24 cellular contexts compared by ENCODE assay signal in the genomic region with DNA sequence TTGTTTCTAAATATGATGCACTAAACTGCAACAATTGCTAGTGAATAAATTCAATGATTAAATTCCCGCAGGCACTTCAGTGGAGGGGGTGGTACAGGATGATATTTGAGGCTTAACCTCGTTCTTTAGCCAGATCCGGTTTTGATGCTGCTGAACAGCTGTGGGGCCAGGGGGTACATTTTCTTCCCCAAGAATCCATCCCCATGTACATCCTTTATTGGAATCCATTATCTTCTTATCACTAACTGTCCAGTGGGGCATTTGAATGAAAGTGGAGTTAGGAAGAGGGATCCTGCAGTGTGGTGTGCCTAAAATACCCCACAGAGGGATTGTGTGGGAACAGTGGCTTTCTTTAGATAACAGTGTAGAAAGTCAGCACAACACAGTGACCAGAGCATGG. TPM values are rescaled to one million over a fixed set of nuclear protein-coding genes. Genes with fewer than 3 reads are reported as not detected.
"Had no signal": no experiment of that assay in that cellular context is flagged by ENCODE, and none has a peak within 500 bp of the region (broad histone marks: within the 10 kb centered on the region; RNA-seq: fewer than 3 reads in every experiment).

No MANE protein-coding gene starts in this region.

- H3K4me3 ChIP-seq: hepatocyte, left ventricle myocardium inferior, lung, right atrium auricular region, right lobe of liver, smooth muscle cell, tibial nerve, uterus had no signal

- H3K4me1 ChIP-seq: parathyroid adenoma, right atrium auricular region, right lobe of liver, tibial nerve, uterus had no signal

- H3K36me3 ChIP-seq: left ventricle myocardium inferior, right atrium auricular region, right lobe of liver, tibial nerve, uterus had no signal

- H3K36me3 Mint-ChIP-seq: mesothelial cell of epicardium; naive thymus-derived CD4-positive, alpha-beta T cell; natural killer cell treated with Interleukin-12 subunit alpha and Interleukin-12 subunit beta and Interleukin-15 and Interleukin-18, amount 100 ng/mL, for 72 hours; stimulated activated memory B cell treated with anti-CD40 and anti-IgM and Interleukin-4, amounts not matched to agents 10 μg/mL and 1 μg/mL and 100 μg/mL, for 72 hours; type B pancreatic cell had no signal

- H3K9me3 Mint-ChIP-seq: mesothelial cell of epicardium; naive thymus-derived CD4-positive, alpha-beta T cell; natural killer cell treated with Interleukin-12 subunit alpha and Interleukin-12 subunit beta and Interleukin-15 and Interleukin-18, amount 100 ng/mL, for 72 hours; stimulated activated memory B cell treated with anti-CD40 and anti-IgM and Interleukin-4, amounts not matched to agents 10 μg/mL and 1 μg/mL and 100 μg/mL, for 72 hours; stimulated activated naive CD8-positive, alpha-beta T cell treated with anti-CD3 and anti-CD28 coated beads, Interleukin-15, amount 100 ng/mL, for 72 hours; type B pancreatic cell had no signal

- H3K27ac Mint-ChIP-seq: mesothelial cell of epicardium; natural killer cell treated with Interleukin-12 subunit alpha and Interleukin-12 subunit beta and Interleukin-15 and Interleukin-18, amount 100 ng/mL, for 72 hours; stimulated activated memory B cell treated with anti-CD40 and anti-IgM and Interleukin-4, amounts not matched to agents 10 μg/mL and 1 μg/mL and 100 μg/mL, for 72 hours; type B pancreatic cell had no signal

- H3K4me3 Mint-ChIP-seq: mesothelial cell of epicardium; naive thymus-derived CD4-positive, alpha-beta T cell; natural killer cell treated with Interleukin-12 subunit alpha and Interleukin-12 subunit beta and Interleukin-15 and Interleukin-18, amount 100 ng/mL, for 72 hours; stimulated activated memory B cell treated with anti-CD40 and anti-IgM and Interleukin-4, amounts not matched to agents 10 μg/mL and 1 μg/mL and 100 μg/mL, for 72 hours; stimulated activated naive CD8-positive, alpha-beta T cell treated with anti-CD3 and anti-CD28 coated beads, Interleukin-15, amount 100 ng/mL, for 72 hours; type B pancreatic cell had no signal

- H3K27me3 Mint-ChIP-seq: natural killer cell treated with Interleukin-12 subunit alpha and Interleukin-12 subunit beta and Interleukin-15 and Interleukin-18, amount 100 ng/mL, for 72 hours; stimulated activated memory B cell treated with anti-CD40 and anti-IgM and Interleukin-4, amounts not matched to agents 10 μg/mL and 1 μg/mL and 100 μg/mL, for 72 hours; stimulated activated naive CD8-positive, alpha-beta T cell treated with anti-CD3 and anti-CD28 coated beads, Interleukin-15, amount 100 ng/mL, for 72 hours had no signal

- H3K27ac ChIP-seq: hepatocyte, left ventricle myocardium inferior, parathyroid adenoma, right atrium auricular region, right lobe of liver, tibial nerve, uterus had no signal

- DNase-seq: left ventricle myocardium inferior; mesendoderm; naive thymus-derived CD4-positive, alpha-beta T cell; nucleus accumbens; right lobe of liver; stimulated activated CD4-positive, alpha-beta T cell treated with anti-CD3 and anti-CD28 coated beads, Interleukin-1b, Interleukin-23, amount 100 ng/mL, for 48 hours; stimulated activated CD4-positive, alpha-beta T cell treated with anti-CD3 and anti-CD28 coated beads, Interleukin-2, amount 100 ng/mL, for 48 hours; stimulated activated CD4-positive, alpha-beta T cell treated with anti-CD3 and anti-CD28 coated beads, Interleukin-4, amount 100 ng/mL, for 4 hours; stimulated activated CD8-positive, alpha-beta memory T cell treated with anti-CD3 and anti-CD28 coated beads, Interleukin-4, amount 100 ng/mL, for 48 hours; stimulated activated naive CD4-positive, alpha-beta T cell treated with Interleukin-2 at 50 U/mL for 16 hours; stimulated activated naive CD8-positive, alpha-beta T cell treated with anti-CD3 and anti-CD28 coated beads, Interleukin-15, amount 100 ng/mL, for 72 hours; substantia nigra; uterus had no signal

- H3K27me3 ChIP-seq: hepatocyte, right atrium auricular region, right lobe of liver, tibial nerve, uterus had no signal

- H3K9me3 ChIP-seq: left ventricle myocardium inferior, right atrium auricular region, right lobe of liver, tibial nerve, uterus had no signal

- H3K4me1 Mint-ChIP-seq: mesothelial cell of epicardium had no signal

RNA-seq across cellular contexts. Expression of a gene that starts 45.2 kb away (rescaled TPM):
- total RNA-seq: skeletal muscle tissue, smooth muscle cell had no signal
